In genomic region chr7:65981965-65982792, GRCh38 we compare ENCODE assay signal across 1 cellular context.
A peak's percentile ranks its signal among the peaks of the same experiment; 100 is the strongest.
TF ChIP-seq lines count a peak whose summit lies in the region.

TSS of gene GUSB (minus strand) at chr7:65982213. CDS start at chr7:65982183, 30 bp downstream.

TF ChIP-seq in K562, 482 proteins besides CTCF, POLR2A, EP300 and RAD21 (continued from another document):
- TF ChIP-seq RBM15 (IDR thresholded peaks at IDR 0.05; ENCODE audit: insufficient read depth, low read length) = no peak
- no peak for TF ChIP-seq XRCC4 (IDR thresholded peaks at IDR 0.05; ENCODE audit: extremely low read depth, insufficient read depth, insufficient read length)
- no peak for TF ChIP-seq GABPB2 (CRISPR knock-in tag; conservative IDR thresholded peaks at IDR 0.05)
- TF ChIP-seq LCOR (CRISPR knock-in tag; IDR thresholded peaks at IDR 0.05) = peak; percentile 97
- no peak for TF ChIP-seq MYBL2 (IDR thresholded peaks at IDR 0.05; ENCODE audit: low read depth)
- TF ChIP-seq MYBL2 (CRISPR knock-in tag; IDR thresholded peaks at IDR 0.05; ENCODE audit: borderline replicate concordance) = no peak
- no peak for TF ChIP-seq ZKSCAN3 (CRISPR knock-in tag; IDR thresholded peaks at IDR 0.05)
- TF ChIP-seq NCOA6 (IDR thresholded peaks at IDR 0.05) = peak; percentile 90
- TF ChIP-seq PRMT5 (CRISPR knock-in tag; IDR thresholded peaks at IDR 0.05) = no peak; the same call in 1 of the 2 replicates
- TF ChIP-seq NR3C1 (CRISPR knock-in tag; IDR thresholded peaks at IDR 0.05) = no peak; the same call in 1 of the 2 replicates
- TF ChIP-seq ZSCAN29 (IDR thresholded peaks at IDR 0.05) = no peak
- no peak for TF ChIP-seq ZNF124 (CRISPR knock-in tag; IDR thresholded peaks at IDR 0.05)
- no peak for TF ChIP-seq ZNF764 (CRISPR knock-in tag; IDR thresholded peaks at IDR 0.05; ENCODE audit: low read depth)
- peak; percentile 80 for TF ChIP-seq POLR2AphosphoS5 (IDR thresholded peaks at IDR 0.05; ENCODE audit: control insufficient read depth, insufficient read depth, low read depth, low read length)
- TF ChIP-seq, protein P1, sequence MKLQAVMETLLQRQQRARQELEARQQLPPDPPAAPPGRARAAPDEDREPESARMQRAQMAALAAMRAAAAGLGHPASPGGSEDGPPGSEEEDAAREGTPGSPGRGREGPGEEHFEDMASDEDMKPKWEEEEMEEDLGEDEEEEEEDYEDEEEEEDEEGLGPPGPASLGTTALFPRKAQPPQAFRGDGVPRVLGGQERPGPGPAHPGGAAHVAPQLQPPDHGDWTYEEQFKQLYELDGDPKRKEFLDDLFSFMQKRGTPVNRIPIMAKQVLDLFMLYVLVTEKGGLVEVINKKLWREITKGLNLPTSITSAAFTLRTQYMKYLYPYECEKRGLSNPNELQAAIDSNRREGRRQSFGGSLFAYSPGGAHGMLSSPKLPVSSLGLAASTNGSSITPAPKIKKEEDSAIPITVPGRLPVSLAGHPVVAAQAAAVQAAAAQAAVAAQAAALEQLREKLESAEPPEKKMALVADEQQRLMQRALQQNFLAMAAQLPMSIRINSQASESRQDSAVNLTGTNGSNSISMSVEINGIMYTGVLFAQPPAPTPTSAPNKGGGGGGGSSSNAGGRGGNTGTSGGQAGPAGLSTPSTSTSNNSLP (IDR thresholded peaks at IDR 0.05; ENCODE audit: borderline replicate concordance, low read depth, low read length) = no peak
- TF ChIP-seq HMG20B (CRISPR knock-in tag; IDR thresholded peaks at IDR 0.05) = no peak
- TF ChIP-seq ZNF134 (CRISPR knock-in tag; conservative IDR thresholded peaks at IDR 0.05) = no peak
- TF ChIP-seq ZNF79 (CRISPR knock-in tag; IDR thresholded peaks at IDR 0.05; ENCODE audit: low read depth) = no peak
- TF ChIP-seq RHOXF2B (CRISPR knock-in tag; conservative IDR thresholded peaks at IDR 0.05) = no peak
- TF ChIP-seq, protein P2, sequence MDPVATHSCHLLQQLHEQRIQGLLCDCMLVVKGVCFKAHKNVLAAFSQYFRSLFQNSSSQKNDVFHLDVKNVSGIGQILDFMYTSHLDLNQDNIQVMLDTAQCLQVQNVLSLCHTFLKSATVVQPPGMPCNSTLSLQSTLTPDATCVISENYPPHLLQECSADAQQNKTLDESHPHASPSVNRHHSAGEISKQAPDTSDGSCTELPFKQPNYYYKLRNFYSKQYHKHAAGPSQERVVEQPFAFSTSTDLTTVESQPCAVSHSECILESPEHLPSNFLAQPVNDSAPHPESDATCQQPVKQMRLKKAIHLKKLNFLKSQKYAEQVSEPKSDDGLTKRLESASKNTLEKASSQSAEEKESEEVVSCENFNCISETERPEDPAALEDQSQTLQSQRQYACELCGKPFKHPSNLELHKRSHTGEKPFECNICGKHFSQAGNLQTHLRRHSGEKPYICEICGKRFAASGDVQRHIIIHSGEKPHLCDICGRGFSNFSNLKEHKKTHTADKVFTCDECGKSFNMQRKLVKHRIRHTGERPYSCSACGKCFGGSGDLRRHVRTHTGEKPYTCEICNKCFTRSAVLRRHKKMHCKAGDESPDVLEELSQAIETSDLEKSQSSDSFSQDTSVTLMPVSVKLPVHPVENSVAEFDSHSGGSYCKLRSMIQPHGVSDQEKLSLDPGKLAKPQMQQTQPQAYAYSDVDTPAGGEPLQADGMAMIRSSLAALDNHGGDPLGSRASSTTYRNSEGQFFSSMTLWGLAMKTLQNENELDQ (CRISPR knock-in tag; IDR thresholded peaks at IDR 0.05; ENCODE audit: borderline replicate concordance) = no peak
- no peak for TF ChIP-seq RNF219 (CRISPR knock-in tag; IDR thresholded peaks at IDR 0.05)
- no peak for TF ChIP-seq FOS (IDR thresholded peaks at IDR 0.05; ENCODE audit: extremely low read depth, insufficient read length)
- peak; percentile 86 for TF ChIP-seq ZZZ3 (IDR thresholded peaks at IDR 0.05)
- TF ChIP-seq, protein P3, sequence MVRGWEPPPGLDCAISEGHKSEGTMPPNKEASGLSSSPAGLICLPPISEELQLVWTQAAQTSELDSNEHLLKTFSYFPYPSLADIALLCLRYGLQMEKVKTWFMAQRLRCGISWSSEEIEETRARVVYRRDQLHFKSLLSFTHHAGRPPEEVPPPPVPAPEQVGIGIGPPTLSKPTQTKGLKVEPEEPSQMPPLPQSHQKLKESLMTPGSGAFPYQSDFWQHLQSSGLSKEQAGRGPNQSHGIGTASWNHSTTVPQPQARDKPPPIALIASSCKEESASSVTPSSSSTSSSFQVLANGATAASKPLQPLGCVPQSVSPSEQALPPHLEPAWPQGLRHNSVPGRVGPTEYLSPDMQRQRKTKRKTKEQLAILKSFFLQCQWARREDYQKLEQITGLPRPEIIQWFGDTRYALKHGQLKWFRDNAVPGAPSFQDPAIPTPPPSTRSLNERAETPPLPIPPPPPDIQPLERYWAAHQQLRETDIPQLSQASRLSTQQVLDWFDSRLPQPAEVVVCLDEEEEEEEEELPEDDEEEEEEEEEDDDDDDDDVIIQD (CRISPR knock-in tag; IDR thresholded peaks at IDR 0.05) = no peak
- no peak for TF ChIP-seq PHF21A (IDR thresholded peaks at IDR 0.05; ENCODE audit: borderline replicate concordance, low read depth)
- no peak for TF ChIP-seq FOXJ3 (CRISPR knock-in tag; IDR thresholded peaks at IDR 0.05)
- peak in 1 of 2 experiments; percentile 93; a peak in 3 of 4 replicates for TF ChIP-seq TEAD1 (CRISPR knock-in tag; IDR thresholded peaks at IDR 0.05)
- peak; percentile 86 for TF ChIP-seq GABPB1 (CRISPR knock-in tag; IDR thresholded peaks at IDR 0.05)
- peak; percentile 94 for TF ChIP-seq DIDO1 (tag; IDR thresholded peaks at IDR 0.05; ENCODE audit: low read depth)
- peak; percentile 95 for TF ChIP-seq MYC (IDR thresholded peaks at IDR 0.05; ENCODE audit: low read depth, low read length)
- TF ChIP-seq MYC (CRISPR knock-in tag; IDR thresholded peaks at IDR 0.05; ENCODE audit: borderline replicate concordance, low read depth) = peak; percentile 81; the same call in 1 of the 2 replicates
- peak; percentile 67; the same call in 1 of the 2 replicates for TF ChIP-seq HIVEP1 (CRISPR knock-in tag; IDR thresholded peaks at IDR 0.05)
- TF ChIP-seq ZNF121 (CRISPR knock-in tag; conservative IDR thresholded peaks at IDR 0.05) = no peak
- TF ChIP-seq HDAC8 (tag; IDR thresholded peaks at IDR 0.05) = peak; percentile 66; the same call in 1 of the 2 replicates
- peak; percentile 87; the same call in 1 of the 2 replicates for TF ChIP-seq XRCC5 (IDR thresholded peaks at IDR 0.05; ENCODE audit: low read depth, low read length)
- TF ChIP-seq MECOM (CRISPR knock-in tag; IDR thresholded peaks at IDR 0.05) = no peak
- no peak for TF ChIP-seq CC2D1A (IDR thresholded peaks at IDR 0.05)
- peak in 1 of 2 experiments; percentile 85; a peak in 2 of 4 replicates for TF ChIP-seq FOXA3 (CRISPR knock-in tag; conservative IDR thresholded peaks at IDR 0.05 in 1 of 2, IDR thresholded peaks at IDR 0.05 in 1 of 2)
- no peak for TF ChIP-seq SRSF9 (IDR thresholded peaks at IDR 0.05; ENCODE audit: borderline replicate concordance, low read depth, low read length)
- TF ChIP-seq, protein P4, sequence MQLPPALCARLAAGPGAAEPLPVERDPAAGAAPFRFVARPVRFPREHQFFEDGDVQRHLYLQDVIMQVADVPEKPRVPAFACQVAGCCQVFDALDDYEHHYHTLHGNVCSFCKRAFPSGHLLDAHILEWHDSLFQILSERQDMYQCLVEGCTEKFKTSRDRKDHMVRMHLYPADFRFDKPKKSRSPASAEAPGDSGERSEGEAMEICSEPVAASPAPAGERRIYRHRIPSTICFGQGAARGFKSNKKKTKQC (CRISPR knock-in tag; IDR thresholded peaks at IDR 0.05) = peak; percentile 90
- TF ChIP-seq POU5F1 (IDR thresholded peaks at IDR 0.05; ENCODE audit: borderline replicate concordance, low read depth, low read length, partially characterized antibody) = peak; percentile 80
- TF ChIP-seq HDAC3 (IDR thresholded peaks at IDR 0.05; ENCODE audit: borderline replicate concordance, partially characterized antibody) = no peak
- TF ChIP-seq ZNF146 (CRISPR knock-in tag; IDR thresholded peaks at IDR 0.05; ENCODE audit: unreplicated experiment) = peak; percentile 3
- TF ChIP-seq, protein P5, sequence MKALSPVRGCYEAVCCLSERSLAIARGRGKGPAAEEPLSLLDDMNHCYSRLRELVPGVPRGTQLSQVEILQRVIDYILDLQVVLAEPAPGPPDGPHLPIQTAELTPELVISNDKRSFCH (CRISPR knock-in tag; IDR thresholded peaks at IDR 0.05) = no peak
- TF ChIP-seq, protein P5 (tag; IDR thresholded peaks at IDR 0.05) = peak; percentile 62; the same call in 1 of the 2 replicates
- TF ChIP-seq ZNF507 (tag; conservative IDR thresholded peaks at IDR 0.05) = no peak
- TF ChIP-seq LEF1 (IDR thresholded peaks at IDR 0.05) = no peak
- TF ChIP-seq RBM14 (IDR thresholded peaks at IDR 0.05; ENCODE audit: borderline replicate concordance, insufficient read depth, low read depth, low read length) = peak; percentile 80; the same call in 1 of the 2 replicates
- TF ChIP-seq ZFP1 (CRISPR knock-in tag; IDR thresholded peaks at IDR 0.05) = 0 out of 2 replicates have a peak, but pooled peaks have one; percentile 51
- no peak for TF ChIP-seq MCM5 (IDR thresholded peaks at IDR 0.05; ENCODE audit: low read depth)
- TF ChIP-seq, protein P6, sequence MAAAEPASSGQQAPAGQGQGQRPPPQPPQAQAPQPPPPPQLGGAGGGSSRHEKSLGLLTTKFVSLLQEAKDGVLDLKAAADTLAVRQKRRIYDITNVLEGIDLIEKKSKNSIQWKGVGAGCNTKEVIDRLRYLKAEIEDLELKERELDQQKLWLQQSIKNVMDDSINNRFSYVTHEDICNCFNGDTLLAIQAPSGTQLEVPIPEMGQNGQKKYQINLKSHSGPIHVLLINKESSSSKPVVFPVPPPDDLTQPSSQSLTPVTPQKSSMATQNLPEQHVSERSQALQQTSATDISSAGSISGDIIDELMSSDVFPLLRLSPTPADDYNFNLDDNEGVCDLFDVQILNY (CRISPR knock-in tag; IDR thresholded peaks at IDR 0.05) = no peak; the same call in 1 of the 2 replicates
- TF ChIP-seq MBD2 (IDR thresholded peaks at IDR 0.05; ENCODE audit: borderline replicate concordance, low read depth) = peak; percentile 96
- TF ChIP-seq BHLHE40 (IDR thresholded peaks at IDR 0.05; ENCODE audit: low read length) = peak; percentile 93
- TF ChIP-seq HNRNPL (IDR thresholded peaks at IDR 0.05; ENCODE audit: low read depth, low read length) = peak; percentile 95
- no peak for TF ChIP-seq NR2F6 (CRISPR knock-in tag; IDR thresholded peaks at IDR 0.05)
- TF ChIP-seq TBL1XR1 (IDR thresholded peaks at IDR 0.05; ENCODE audit: low read length in 2 of 2) = peak in 1 of 2 experiments; percentile 92; a peak in 2 of 4 replicates
- TF ChIP-seq HLTF (IDR thresholded peaks at IDR 0.05) = no peak
- TF ChIP-seq CHD1 (IDR thresholded peaks at IDR 0.05; ENCODE audit: low read length) = no peak
- no peak for TF ChIP-seq KLF10 (CRISPR knock-in tag; IDR thresholded peaks at IDR 0.05)
- TF ChIP-seq ARID2 (IDR thresholded peaks at IDR 0.05) = no peak
- no peak for TF ChIP-seq ZNF395 (CRISPR knock-in tag; IDR thresholded peaks at IDR 0.05)
- TF ChIP-seq ZC3H4 (CRISPR knock-in tag; IDR thresholded peaks at IDR 0.05; ENCODE audit: borderline replicate concordance) = no peak
- TF ChIP-seq PTTG1 (tag; IDR thresholded peaks at IDR 0.05; ENCODE audit: low read depth) = no peak
- no peak for TF ChIP-seq NFE2L1 (tag; IDR thresholded peaks at IDR 0.05; ENCODE audit: borderline replicate concordance, low read depth)
- no peak; the same call in 1 of the 2 replicates for TF ChIP-seq CBFA2T2 (conservative IDR thresholded peaks at IDR 0.05)
- TF ChIP-seq SMAD3 (CRISPR knock-in tag; conservative IDR thresholded peaks at IDR 0.05) = 0 out of 2 replicates have a peak, but pooled peaks have one; percentile 61
- TF ChIP-seq NFYB (IDR thresholded peaks at IDR 0.05; ENCODE audit: extremely low read depth, insufficient read length) = no peak
- TF ChIP-seq NFIX (CRISPR knock-in tag; IDR thresholded peaks at IDR 0.05; ENCODE audit: low read depth) = no peak
- peak; percentile 80 for TF ChIP-seq RBM22 (IDR thresholded peaks at IDR 0.05; ENCODE audit: low read depth, low read length, poor library complexity, severe bottlenecking)
TF ChIP-seq in K562: peak in this region for 214.
